Comparison of ENCODE assay signal across 20 cellular contexts in genomic region chr7:978049-978346, GRCh38. TPM values are rescaled to one million over a fixed set of nuclear protein-coding genes. Genes with fewer than 3 reads are reported as not detected.
DNase-seq lines count a peak whose midpoint lies in the region; ATAC-seq, FAIRE-seq and TF ChIP-seq lines count a peak whose summit lies in the region.
"Had no signal": no experiment of that assay in that cellular context is flagged by ENCODE, and none has a peak within 500 bp of the region (broad histone marks: within the 10 kb centered on the region; RNA-seq: fewer than 3 reads in every experiment).

No MANE protein-coding gene starts in this region.

- no peak for TF ChIP-seq CTCF in Caco-2 (IDR thresholded peaks at IDR 0.05; ENCODE audit: insufficient read depth in 1 of 2, low read depth in 1 of 2, low read length in 1 of 2, severe bottlenecking in 1 of 2, unreplicated experiment in 1 of 2)
- no peak for TF ChIP-seq CTCF in VCaP (conservative IDR thresholded peaks at IDR 0.05)
- no peak for TF ChIP-seq CTCF in kidney (IDR thresholded peaks at IDR 0.05; ENCODE audit: borderline replicate concordance, extremely low read depth, insufficient read depth)
- no peak for TF ChIP-seq CTCF in prostate gland (IDR thresholded peaks at IDR 0.05)
- no peak for TF ChIP-seq CTCF in psoas muscle (IDR thresholded peaks at IDR 0.05)

- BruUV-seq in Caco-2 (replicated peaks; lab: Mats Ljungman, UMichigan) = no TSS peak

- POLR2A ChIA-PET in Caco-2 (lab: Charles Lee) = interaction anchor here (0.5 to 1.6 kb wide), 5 partner anchors 14 to 236 kb away, joined by 3 to 6 read pairs (median 4); no protein-coding TSS in a partner anchor

- peaks cover 11% of the 10 kb centered on the region for H3K4me1 Mint-ChIP-seq in Caco-2 (ENCODE audit: low read depth, unreplicated experiment)

- H3K4me3 ChIP-seq in Caco-2 (ENCODE audit: low read depth, low read length) = no peak overlapping the region
- H3K4me3 ChIP-seq in kidney (ENCODE audit: low read length in 2 of 2) = no peak overlapping the region
- no peak overlapping the region for H3K4me3 ChIP-seq in prostate gland
- H3K4me3 ChIP-seq in psoas muscle = no peak overlapping the region
- H3K4me3 ChIP-seq: ascending aorta, thoracic aorta had no signal

- H3K4me3 Mint-ChIP-seq in Caco-2 (ENCODE audit: unreplicated experiment) = peak overlapping the region; percentile 88
- H3K4me3 Mint-ChIP-seq: activated naive CD4-positive, alpha-beta T cell treated with anti-CD3 and anti-CD28 coated beads for 36 hours had no signal

- no peaks in the 10 kb centered on the region for H3K27me3 ChIP-seq in Caco-2 (replicated peaks; ENCODE audit: control insufficient read depth, insufficient read depth, low read length)
- H3K27me3 ChIP-seq in prostate gland (replicated peaks; ENCODE audit: insufficient read depth) = no peaks in the 10 kb centered on the region
- peaks cover 0 to under 1% (median 0%) of the 10 kb centered on the region in 3 donors for H3K27me3 ChIP-seq in psoas muscle (ENCODE audit: insufficient read depth in 3 of 3, low read length in 2 of 3)
- H3K27me3 ChIP-seq: ascending aorta had no signal

- H3K9me3 ChIP-seq in Caco-2 (no peaks in the 10 kb centered on the region), kidney (ENCODE audit: control insufficient read depth in 1 of 2, low read length in 2 of 2) (no peaks in the 10 kb centered on the region), prostate gland (no peaks in the 10 kb centered on the region), psoas muscle (no peaks in the 10 kb centered on the region)
- H3K9me3 ChIP-seq: ascending aorta, thoracic aorta had no signal

- peak overlapping the region; percentile 72 for H3K27ac ChIP-seq in VCaP
- H3K27ac ChIP-seq in kidney (ENCODE audit: low read depth in 2 of 2, low read length in 2 of 2) = peak overlapping the region; percentile 38 to 89
- peak overlapping the region; percentile 52 to 66 for H3K27ac ChIP-seq in prostate gland
- H3K27ac ChIP-seq in psoas muscle = no peak overlapping the region
- H3K27ac ChIP-seq: ascending aorta, thoracic aorta had no signal

- TF ChIP-seq POLR2A in prostate gland (IDR thresholded peaks at IDR 0.05) = no peak

- H3K4me1 ChIP-seq in Caco-2 (peaks cover 65% of the 10 kb centered on the region), kidney (ENCODE audit: control insufficient read depth in 1 of 2, insufficient read depth in 1 of 2, low read depth in 1 of 2, low read length in 2 of 2) (peaks cover 10 to 23% of the 10 kb centered on the region in 2 donors), prostate gland (replicated peaks) (peaks cover 21% of the 10 kb centered on the region), psoas muscle (peaks cover 16% of the 10 kb centered on the region)

- no peak for DNase-seq in Caco-2
- peak; percentile 62 for DNase-seq in kidney
- DNase-seq in prostate gland (ENCODE audit: low spot score) = no peak
- DNase-seq in cortex of kidney (lab: John Stamatoyannopoulos, UW) = no peak
- no peak for DNase-seq in psoas muscle
- DNase-seq: activated CD8-positive, alpha-beta memory T cell treated with anti-CD3 and anti-CD28 coated beads, Interleukin-2, amount 50 U/mL, for 48 hours; activated naive CD4-positive, alpha-beta T cell treated with anti-CD3 and anti-CD28 coated beads for 36 hours; CD8-positive, alpha-beta memory T cell; islet precursor cell; naive thymus-derived CD8-positive, alpha-beta T cell; NCI-H524; SHP77 treated with DMSO at 0.1 percent for 48 hours; T-helper 1 cell had no signal

- no peak for ATAC-seq in HG03159 (IDR thresholded peaks at IDR 0.05; ENCODE audit: unreplicated experiment)
- no peak for ATAC-seq in psoas muscle
- no peak for ATAC-seq in HG02938 (IDR thresholded peaks at IDR 0.05; ENCODE audit: unreplicated experiment)
- ATAC-seq: naive thymus-derived CD8-positive, alpha-beta T cell had no signal

- 32% methylated on average over 7 of the region's 7 CpGs for WGBS in prostate gland
- 60 to 67% (median 65%) methylated on average over 7 of the region's 7 CpGs for WGBS in psoas muscle, 3 donors

- H3K9me3 Mint-ChIP-seq in Caco-2 (ENCODE audit: unreplicated experiment) = no peaks in the 10 kb centered on the region
- H3K9me3 Mint-ChIP-seq: activated naive CD4-positive, alpha-beta T cell treated with anti-CD3 and anti-CD28 coated beads for 36 hours; CD8-positive, alpha-beta memory T cell; naive thymus-derived CD8-positive, alpha-beta T cell had no signal

- FAIRE-seq in kidney (lab: Jason Lieb, UNC) = no peak

- H3K36me3 ChIP-seq in Caco-2 (ENCODE audit: control insufficient read depth, insufficient read depth, low read length) (no peaks in the 10 kb centered on the region), kidney (ENCODE audit: control insufficient read depth in 1 of 2, insufficient read depth in 2 of 2, low read length in 2 of 2) (peaks cover 0 to 4% of the 10 kb centered on the region in 2 donors), prostate gland (peaks cover 0 to under 1% of the 10 kb centered on the region in 2 donors), psoas muscle (ENCODE audit: insufficient read depth in 1 of 2, low read depth in 1 of 2) (peaks cover 0 to 4% of the 10 kb centered on the region in 2 donors)

- CTCF ChIA-PET in Caco-2 (lab: Charles Lee) = interaction anchor here (0.6 to 2.4 kb wide), 8 partner anchors 13 to 198 kb away, joined by 3 to 33 read pairs (median 3); no protein-coding TSS in a partner anchor

- intact Hi-C loops in Caco-2 (cut with micrococcal nuclease; ENCODE audit: unreplicated experiment) (loop anchor here (5.0 kb wide), 3 partner anchors 64 to 204 kb away; partner anchors contain the start of gene GPR146), kidney (cut with DNase I) (no loop called here), prostate gland (cut with DNase I) (no loop called here), psoas muscle (cut with DNase I) (no loop called here)

- peaks cover 27% of the 10 kb centered on the region for H3K36me3 Mint-ChIP-seq in Caco-2 (ENCODE audit: insufficient read depth, unreplicated experiment)

- H3K27me3 Mint-ChIP-seq in Caco-2 (ENCODE audit: insufficient read depth, unreplicated experiment) = no peaks in the 10 kb centered on the region
- H3K27me3 Mint-ChIP-seq: naive thymus-derived CD8-positive, alpha-beta T cell had no signal

- peak overlapping the region; percentile 88 for H3K27ac Mint-ChIP-seq in Caco-2 (ENCODE audit: unreplicated experiment)
- H3K27ac Mint-ChIP-seq: activated naive CD4-positive, alpha-beta T cell treated with anti-CD3 and anti-CD28 coated beads for 36 hours had no signal

- H3K9ac ChIP-seq in kidney (ENCODE audit: low read length in 2 of 2) = peak overlapping the region in 1 of 2 donors; percentile 22

RNA-seq across cellular contexts. Expression of gene COX19, which starts 2.6 kb away (rescaled TPM):
- 24.8 and 25.6 TPM in 2 replicates for total RNA-seq in Caco-2 (2022)
- 14.7 TPM for total RNA-seq in kidney
- polyA plus RNA-seq in kidney (ENCODE audit: insufficient read depth, low read depth, low replicate concordance) = 4.8 TPM
- 10 to 100 TPM; 11.3 to 17.0 TPM for total RNA-seq in prostate gland
- 1 to 10 TPM; 4.5 to 7.9 (median 6.9) TPM for total RNA-seq in psoas muscle
- 10 to 100 TPM in 2 of 3 donors, 1 to 10 TPM in 1; 5.6 to 12.2 (median 11.3) TPM for polyA plus RNA-seq in psoas muscle

RNA-seq across cellular contexts. Expression of gene CYP2W1, which starts 5.0 kb away (rescaled TPM):
- 24.0 and 25.1 TPM in 2 replicates for total RNA-seq in Caco-2 (2022)
- 0.13 TPM for total RNA-seq in kidney
- 0.17 TPM for polyA plus RNA-seq in kidney (ENCODE audit: insufficient read depth, low read depth, low replicate concordance)
- total RNA-seq in prostate gland = 1 to 10 TPM; 3.1 to 4.0 TPM
- total RNA-seq in psoas muscle = not detected
- polyA plus RNA-seq in psoas muscle = not detected
- total RNA-seq: activated naive CD4-positive, alpha-beta T cell treated with anti-CD3 and anti-CD28 coated beads for 36 hours; ascending aorta; CD8-positive, alpha-beta memory T cell; Daoy; naive thymus-derived CD8-positive, alpha-beta T cell; renal cortical epithelial cell; thoracic aorta had no signal
- polyA plus RNA-seq: CD8-positive, alpha-beta memory T cell; naive thymus-derived CD8-positive, alpha-beta T cell had no signal

RNA-seq across cellular contexts. Expression of gene ADAP1, which starts 23.5 kb away (rescaled TPM):
- total RNA-seq in Caco-2 (2022) (65.6 and 77.6 TPM in 2 replicates), kidney (48.2 TPM), prostate gland (1 to 10 TPM; 5.9 to 8.3 TPM), psoas muscle (1 to 10 TPM in 3 of 4 donors, under 1 TPM in 1; 0.88 to 1.4 (median 1.2) TPM)
- polyA plus RNA-seq in kidney (ENCODE audit: insufficient read depth, low read depth, low replicate concordance) (36.4 TPM), psoas muscle (under 1 TPM; 0.18 to 0.56 (median 0.56) TPM)
